Comparison of ENCODE assay signal across 22 cellular contexts in the genomic region with DNA sequence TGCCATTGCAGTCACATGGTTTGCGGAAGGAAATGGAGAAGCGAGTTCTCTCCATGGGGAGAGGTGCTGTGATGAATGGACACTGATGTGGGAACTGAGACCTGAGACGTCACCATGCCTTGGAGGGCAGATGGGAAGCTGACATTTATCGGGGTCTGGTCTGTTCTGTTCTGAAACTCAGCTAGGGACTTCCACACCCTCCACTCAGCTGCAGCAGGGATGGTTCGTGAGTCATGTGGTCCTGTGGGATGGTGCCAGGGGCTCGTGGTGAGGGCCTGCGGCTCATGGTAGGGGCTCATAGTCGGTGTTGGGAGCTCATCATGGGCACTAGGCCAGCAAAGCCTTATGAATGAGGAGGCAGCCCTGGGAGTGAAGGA. TPM values are rescaled to one million over a fixed set of nuclear protein-coding genes. Genes with fewer than 3 reads are reported as not detected.
DNase-seq lines count a peak whose midpoint lies in the region; ATAC-seq and TF ChIP-seq lines count a peak whose summit lies in the region.
"Had no signal": no experiment of that assay in that cellular context is flagged by ENCODE, and none has a peak within 500 bp of the region (broad histone marks: within the 10 kb centered on the region; RNA-seq: fewer than 3 reads in every experiment).

No MANE protein-coding gene starts in this region.

- ATAC-seq in heart left ventricle, result no peak
- peak; percentile 85 to 86 for ATAC-seq in stimulated activated naive B cell treated with anti-CD40 and anti-IgM and Interleukin-4, amounts not matched to agents 10 μg/mL and 1 μg/mL and 100 μg/mL, for 72 hours (replicated peaks)
- no peak for ATAC-seq in HG02970 (IDR thresholded peaks at IDR 0.05; ENCODE audit: low FRiP score, unreplicated experiment)
- ATAC-seq: K562, T-cell had no signal

- in situ Hi-C loops in astrocyte of the cerebellum (cut with HindIII; ENCODE audit: low sequenced_read_pairs), result no loop called here

- peaks cover 0 to 11% (median 0%) of the 10 kb centered on the region in 9 donors for H3K36me3 ChIP-seq in heart left ventricle
- H3K36me3 ChIP-seq: spleen had no signal

- H3K4me3 ChIP-seq in heart left ventricle (no peak overlapping the region), astrocyte of the cerebellum (ENCODE audit: low read depth, low read length) (no peak overlapping the region)
- H3K4me3 ChIP-seq: K562, spleen, vagina had no signal

- H3K9me3 ChIP-seq in heart left ventricle, result no peaks in the 10 kb centered on the region
- H3K9me3 ChIP-seq: spleen, vagina had no signal

- intact Hi-C loops in heart left ventricle (cut with DNase I) (loop anchor here in 1 of 10 donors (10.0 kb wide), 1 partner anchor 136 kb away; the partner anchor contains the start of gene ERO1B), cardiac septum (cut with DNase I) (no loop called here)

- no peaks in the 10 kb centered on the region for H3K36me3 Mint-ChIP-seq in glutamatergic neuron (ENCODE audit: unreplicated experiment)
- peaks cover 60 to 80% of the 10 kb centered on the region in 2 donors for H3K36me3 Mint-ChIP-seq in stimulated activated naive B cell treated with anti-CD40 and anti-IgM and Interleukin-4, amounts not matched to agents 10 μg/mL and 1 μg/mL and 100 μg/mL, for 72 hours

- peak overlapping the region; percentile 28 for H3K27ac Mint-ChIP-seq in glutamatergic neuron (ENCODE audit: unreplicated experiment)
- peak overlapping the region; percentile 91 for H3K27ac Mint-ChIP-seq in stimulated activated naive B cell treated with anti-CD40 and anti-IgM and Interleukin-4, amounts not matched to agents 10 μg/mL and 1 μg/mL and 100 μg/mL, for 72 hours
- H3K27ac Mint-ChIP-seq: B cell, memory B cell, progenitor cell of endocrine pancreas, T-cell had no signal

- peak overlapping the region; percentile 15 for H3K4me3 Mint-ChIP-seq in glutamatergic neuron (ENCODE audit: unreplicated experiment)
- peak overlapping the region; percentile 38 to 72 for H3K4me3 Mint-ChIP-seq in stimulated activated naive B cell treated with anti-CD40 and anti-IgM and Interleukin-4, amounts not matched to agents 10 μg/mL and 1 μg/mL and 100 μg/mL, for 72 hours
- H3K4me3 Mint-ChIP-seq: B cell, memory B cell, T-cell had no signal

- no peaks in the 10 kb centered on the region for H3K27me3 ChIP-seq in heart left ventricle
- H3K27me3 ChIP-seq: spleen, vagina had no signal

- peak overlapping the region in 9 of 12 donors; percentile 35 to 87 (median 77) for H3K27ac ChIP-seq in heart left ventricle
- H3K27ac ChIP-seq: vagina had no signal

- no peak for DNase-seq in heart left ventricle
- no peak for DNase-seq in cardiac septum (ENCODE audit: low spot score)
- DNase-seq in astrocyte of the cerebellum (ENCODE audit: low read depth), result peak; percentile 31
- no peak for DNase-seq in glutamatergic neuron
- DNase-seq in stimulated activated naive B cell treated with anti-CD40 and anti-IgM and Interleukin-4, amounts not matched to agents 10 μg/mL and 1 μg/mL and 100 μg/mL, for 72 hours, result peak; percentile 36
- DNase-seq in DMS53 treated with DMSO at 0.1 percent for 48 hours (lab: John Stamatoyannopoulos, UW; ENCODE audit: unreplicated experiment), result no peak
- DNase-seq in midbrain (lab: John Stamatoyannopoulos, UW), result no peak
- DNase-seq: activated CD4-positive, alpha-beta T cell treated with anti-CD3 and anti-CD28 coated beads, Interleukin-2, amount 50 U/mL, for 48 hours; activated gamma-delta T cell treated with Interleukin-2 at 50 U/mL for 16 hours; activated T-cell treated with anti-CD3 and anti-CD28 coated beads for 4 hours; hypothalamus; NCI-H524 treated with DMSO at 0.1 percent for 48 hours; spleen; stimulated activated CD4-positive, alpha-beta T cell treated with anti-CD3 and anti-CD28 coated beads, Interleukin-4, amount 100 ng/mL, for 4 hours; T-cell had no signal

- peaks cover 53% of the 10 kb centered on the region for H3K4me1 Mint-ChIP-seq in glutamatergic neuron (ENCODE audit: low read depth, unreplicated experiment)
- H3K4me1 Mint-ChIP-seq in stimulated activated naive B cell treated with anti-CD40 and anti-IgM and Interleukin-4, amounts not matched to agents 10 μg/mL and 1 μg/mL and 100 μg/mL, for 72 hours, result peaks cover 44 to 71% of the 10 kb centered on the region in 2 donors

- H3K9me3 Mint-ChIP-seq in glutamatergic neuron (ENCODE audit: unreplicated experiment), result peaks cover 6% of the 10 kb centered on the region
- H3K9me3 Mint-ChIP-seq in stimulated activated naive B cell treated with anti-CD40 and anti-IgM and Interleukin-4, amounts not matched to agents 10 μg/mL and 1 μg/mL and 100 μg/mL, for 72 hours, result no peaks in the 10 kb centered on the region
- H3K9me3 Mint-ChIP-seq: memory B cell, nephron progenitor cell, T-cell had no signal

- TF ChIP-seq CTCF in heart left ventricle (IDR thresholded peaks at IDR 0.05) (no peak), astrocyte of the cerebellum (IDR thresholded peaks at IDR 0.05; ENCODE audit: low read depth, low read length, missing control alignments) (no peak), glutamatergic neuron (IDR thresholded peaks at IDR 0.05; ENCODE audit: partially characterized antibody, unreplicated experiment) (no peak)

- no peak for TF ChIP-seq POLR2A in heart left ventricle (IDR thresholded peaks at IDR 0.05)

- peaks cover 9% of the 10 kb centered on the region for H3K27me3 Mint-ChIP-seq in glutamatergic neuron (ENCODE audit: unreplicated experiment)
- peaks cover 26 to 30% of the 10 kb centered on the region in 2 donors for H3K27me3 Mint-ChIP-seq in stimulated activated naive B cell treated with anti-CD40 and anti-IgM and Interleukin-4, amounts not matched to agents 10 μg/mL and 1 μg/mL and 100 μg/mL, for 72 hours
- H3K27me3 Mint-ChIP-seq: T-cell had no signal

- WGBS in heart left ventricle, 4 donors, result 60 to 75% (median 71%) methylated on average over 6 to 8 of the region's 8 CpGs

- H3K4me1 ChIP-seq in heart left ventricle, result peaks cover 0 to 85% (median 46%) of the 10 kb centered on the region in 12 donors

RNA-seq across cellular contexts. Expression of gene GPR137B, which starts 6.1 kb away (rescaled TPM):
- total RNA-seq in heart left ventricle (10 to 100 TPM; 27.7 to 49.8 (median 48.4) TPM), cardiac septum (44.6 TPM), glutamatergic neuron (ENCODE audit: unreplicated experiment) (22.5 TPM)
- polyA plus RNA-seq in heart left ventricle, result 10 to 100 TPM; 14.9 to 37.4 TPM

Comparison
In these comparisons a context has a peak if more than half of its experiments do, and no peak if none do; other contexts are left out.
1. ATAC-seq: peak in stimulated activated naive B cell treated with anti-CD40 and anti-IgM and Interleukin-4, amounts not matched to agents 10 μg/mL and 1 μg/mL and 100 μg/mL, for 72 hours (2 of 2); none in heart left ventricle (0 of 4) and HG02970 (single experiment).
2. DNase-seq: peak in astrocyte of the cerebellum (single experiment) and stimulated activated naive B cell treated with anti-CD40 and anti-IgM and Interleukin-4, amounts not matched to agents 10 μg/mL and 1 μg/mL and 100 μg/mL, for 72 hours (single experiment); none in heart left ventricle (0 of 5), cardiac septum (single experiment), glutamatergic neuron (single experiment), DMS53 treated with DMSO at 0.1 percent for 48 hours (single experiment) and midbrain (single experiment).